In the genomic region with DNA sequence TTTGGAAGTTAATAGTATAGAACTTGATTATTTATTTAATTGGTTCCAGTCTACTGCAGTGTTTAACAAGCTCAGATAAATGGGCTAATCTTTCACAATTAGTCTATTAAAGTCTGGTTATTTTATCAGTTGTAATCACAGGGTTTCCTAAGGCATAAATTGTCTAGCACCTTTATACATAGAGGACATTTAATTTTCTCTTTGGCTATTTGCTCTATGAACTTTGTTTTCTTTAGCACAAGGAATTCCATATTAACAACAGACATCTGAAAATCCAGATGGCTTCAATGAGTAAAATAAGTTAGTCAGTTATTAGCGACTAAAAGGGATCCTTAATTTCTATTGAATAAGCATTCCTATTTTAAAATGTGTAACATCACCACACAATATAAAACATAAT, we compare ENCODE assay signal across 7 cellular contexts.
"Had no signal": no experiment of that assay in that cellular context is flagged by ENCODE, and none has a peak within 500 bp of the region (broad histone marks: within the 10 kb centered on the region; RNA-seq: fewer than 3 reads in every experiment).

No MANE protein-coding gene starts in this region.

- ATAC-seq: HCT116, K562 had no signal

- DNase-seq: GM23248, GOT3, H7, HFFc6, IMR-90 had no signal
